In the genomic region with DNA sequence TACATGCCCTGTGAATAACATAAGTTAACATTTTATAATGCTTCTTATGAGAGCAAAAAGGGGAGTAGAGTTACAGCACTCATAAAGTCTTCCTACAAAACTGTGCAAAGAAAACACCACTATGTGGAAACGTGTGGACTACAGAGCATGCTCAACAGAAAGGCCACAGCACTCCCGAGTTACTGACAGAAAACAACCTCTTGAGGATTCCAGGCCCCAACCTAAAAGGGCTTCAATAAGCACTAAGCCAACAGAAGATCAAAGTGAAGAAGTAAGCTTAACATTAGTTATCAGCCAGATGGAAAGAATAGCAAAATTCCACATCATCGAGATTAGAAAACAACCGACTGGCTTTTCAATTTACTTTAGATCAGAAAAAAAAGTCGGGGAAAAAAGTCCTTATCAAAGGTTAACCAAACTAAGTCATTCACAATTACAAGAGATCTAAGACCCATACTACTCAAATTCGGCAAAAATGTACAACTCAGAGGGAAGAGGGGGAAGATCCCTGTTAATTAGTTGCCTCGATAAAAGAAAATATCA, we compare ENCODE assay signal across 1 cellular context.
TF ChIP-seq lines count a peak whose summit lies in the region.

No MANE protein-coding gene starts in this region.

TF ChIP-seq in HEK293, 187 proteins besides CTCF, POLR2A, EP300 and RAD21 (continued from another document):
- TF ChIP-seq, protein P1, sequence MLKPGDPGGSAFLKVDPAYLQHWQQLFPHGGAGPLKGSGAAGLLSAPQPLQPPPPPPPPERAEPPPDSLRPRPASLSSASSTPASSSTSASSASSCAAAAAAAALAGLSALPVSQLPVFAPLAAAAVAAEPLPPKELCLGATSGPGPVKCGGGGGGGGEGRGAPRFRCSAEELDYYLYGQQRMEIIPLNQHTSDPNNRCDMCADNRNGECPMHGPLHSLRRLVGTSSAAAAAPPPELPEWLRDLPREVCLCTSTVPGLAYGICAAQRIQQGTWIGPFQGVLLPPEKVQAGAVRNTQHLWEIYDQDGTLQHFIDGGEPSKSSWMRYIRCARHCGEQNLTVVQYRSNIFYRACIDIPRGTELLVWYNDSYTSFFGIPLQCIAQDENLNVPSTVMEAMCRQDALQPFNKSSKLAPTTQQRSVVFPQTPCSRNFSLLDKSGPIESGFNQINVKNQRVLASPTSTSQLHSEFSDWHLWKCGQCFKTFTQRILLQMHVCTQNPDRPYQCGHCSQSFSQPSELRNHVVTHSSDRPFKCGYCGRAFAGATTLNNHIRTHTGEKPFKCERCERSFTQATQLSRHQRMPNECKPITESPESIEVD (tag by site-specific recombination; IDR thresholded peaks at IDR 0.05): peak; percentile 48; the same call in 1 of the 2 replicates
- TF ChIP-seq, protein P2, sequence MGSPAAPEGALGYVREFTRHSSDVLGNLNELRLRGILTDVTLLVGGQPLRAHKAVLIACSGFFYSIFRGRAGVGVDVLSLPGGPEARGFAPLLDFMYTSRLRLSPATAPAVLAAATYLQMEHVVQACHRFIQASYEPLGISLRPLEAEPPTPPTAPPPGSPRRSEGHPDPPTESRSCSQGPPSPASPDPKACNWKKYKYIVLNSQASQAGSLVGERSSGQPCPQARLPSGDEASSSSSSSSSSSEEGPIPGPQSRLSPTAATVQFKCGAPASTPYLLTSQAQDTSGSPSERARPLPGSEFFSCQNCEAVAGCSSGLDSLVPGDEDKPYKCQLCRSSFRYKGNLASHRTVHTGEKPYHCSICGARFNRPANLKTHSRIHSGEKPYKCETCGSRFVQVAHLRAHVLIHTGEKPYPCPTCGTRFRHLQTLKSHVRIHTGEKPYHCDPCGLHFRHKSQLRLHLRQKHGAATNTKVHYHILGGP (tag by site-specific recombination; IDR thresholded peaks at IDR 0.05): no peak
- TF ChIP-seq ZNF2 (tag by site-specific recombination; IDR thresholded peaks at IDR 0.05) (0 out of 2 replicates have a peak, but pooled peaks have one; percentile 23), ZNF132 (tag by site-specific recombination; IDR thresholded peaks at IDR 0.05; ENCODE audit: borderline replicate concordance) (no peak), HOXC10 (CRISPR knock-in tag; IDR thresholded peaks at IDR 0.05) (no peak), ZNF23 (tag by site-specific recombination; IDR thresholded peaks at IDR 0.05; ENCODE audit: borderline replicate concordance) (no peak), KLF9 (tag by site-specific recombination; IDR thresholded peaks at IDR 0.05; ENCODE audit: low read depth) (no peak), ZBTB8A (tag by site-specific recombination; IDR thresholded peaks at IDR 0.05) (0 out of 2 replicates have a peak, but pooled peaks have one; percentile 9), GLIS2 (tag by site-specific recombination; IDR thresholded peaks at IDR 0.05) (no peak), ZNF558 (tag by site-specific recombination; IDR thresholded peaks at IDR 0.05) (no peak), ZNF211 (tag by site-specific recombination; IDR thresholded peaks at IDR 0.05; ENCODE audit: low read depth) (no peak), ZNF140 (tag by site-specific recombination; IDR thresholded peaks at IDR 0.05) (no peak), ZNF391 (tag by site-specific recombination; IDR thresholded peaks at IDR 0.05; ENCODE audit: borderline replicate concordance, low read depth) (no peak), ZNF654 (tag by site-specific recombination; IDR thresholded peaks at IDR 0.05; ENCODE audit: low read depth) (no peak), SCRT2 (tag by site-specific recombination; IDR thresholded peaks at IDR 0.05) (no peak), ZNF530 (tag by site-specific recombination; IDR thresholded peaks at IDR 0.05; ENCODE audit: low read depth) (no peak), SP2 (tag by site-specific recombination; IDR thresholded peaks at IDR 0.05) (no peak), ZNF664 (tag by site-specific recombination; IDR thresholded peaks at IDR 0.05) (no peak)
- TF ChIP-seq, protein P3, sequence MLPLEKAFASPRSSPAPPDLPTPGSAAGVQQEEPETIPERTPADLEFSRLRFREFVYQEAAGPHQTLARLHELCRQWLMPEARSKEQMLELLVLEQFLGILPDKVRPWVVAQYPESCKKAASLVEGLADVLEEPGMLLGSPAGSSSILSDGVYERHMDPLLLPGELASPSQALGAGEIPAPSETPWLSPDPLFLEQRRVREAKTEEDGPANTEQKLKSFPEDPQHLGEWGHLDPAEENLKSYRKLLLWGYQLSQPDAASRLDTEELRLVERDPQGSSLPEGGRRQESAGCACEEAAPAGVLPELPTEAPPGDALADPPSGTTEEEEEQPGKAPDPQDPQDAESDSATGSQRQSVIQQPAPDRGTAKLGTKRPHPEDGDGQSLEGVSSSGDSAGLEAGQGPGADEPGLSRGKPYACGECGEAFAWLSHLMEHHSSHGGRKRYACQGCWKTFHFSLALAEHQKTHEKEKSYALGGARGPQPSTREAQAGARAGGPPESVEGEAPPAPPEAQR (tag by site-specific recombination; IDR thresholded peaks at IDR 0.05): no peak
